ENCODE assay signal across 8 cellular contexts in the genomic region with DNA sequence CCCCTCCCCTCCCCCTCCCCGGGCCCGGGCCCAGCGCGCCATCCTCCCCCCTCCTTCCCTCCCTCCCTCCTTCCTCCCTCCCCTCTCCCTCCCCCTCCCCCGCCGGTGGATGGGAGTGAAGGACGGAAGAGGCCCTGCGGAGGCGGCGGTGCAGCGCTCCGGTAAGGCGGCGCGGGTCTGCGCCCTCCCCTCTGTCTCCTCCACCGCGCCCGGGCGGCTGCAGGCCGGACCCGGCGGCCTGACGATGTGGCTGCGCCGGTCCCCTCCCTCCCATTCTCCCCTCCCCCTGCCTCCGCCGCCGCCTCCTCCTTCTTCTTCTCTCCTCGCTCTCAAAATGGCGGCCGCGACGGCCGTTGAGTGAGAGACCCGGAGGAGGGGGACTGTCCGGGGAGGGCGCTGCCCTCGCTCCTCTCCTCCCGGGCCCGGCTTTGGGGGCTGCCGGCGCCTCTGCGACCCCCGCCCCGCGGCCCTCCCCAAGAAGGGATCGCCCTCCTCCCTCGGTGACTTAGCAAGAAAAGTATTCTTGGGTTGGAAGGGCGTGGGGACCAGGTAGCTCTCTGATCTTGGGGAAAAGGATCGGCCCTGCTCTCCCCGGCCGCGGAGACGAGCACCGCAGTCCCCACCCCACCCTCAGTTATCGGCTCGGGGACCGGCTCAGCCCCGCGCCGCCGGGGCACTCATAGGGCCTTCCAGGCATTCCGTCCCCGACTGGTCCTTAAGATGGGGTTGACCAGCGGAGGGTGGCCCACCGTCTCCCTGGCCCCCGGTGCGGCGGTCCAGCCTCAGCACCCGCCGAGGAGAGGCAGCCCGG. TPM values are rescaled to one million over a fixed set of nuclear protein-coding genes. Genes with fewer than 3 reads are reported as not detected.
DNase-seq lines count a peak whose midpoint lies in the region; ATAC-seq and TF ChIP-seq lines count a peak whose summit lies in the region.

No MANE protein-coding gene starts in this region.

- peak; percentile 81 for DNase-seq in AG20443 (ENCODE audit: low spot score)
- DNase-seq in NK-92 treated with Interleukin-12 subunit alpha and Interleukin-12 subunit beta, amount 100 ng/mL, for 24 hours (lab: John Stamatoyannopoulos, UW) = peak; percentile 54
- DNase-seq in activated CD8-positive, alpha-beta memory T cell treated with anti-CD3 and anti-CD28 coated beads, Interleukin-2, amount 50 U/mL, for 1 hour (ENCODE audit: extremely low read depth) = peak; percentile 40
- DNase-seq in stimulated activated CD8-positive, alpha-beta memory T cell treated with anti-CD3 and anti-CD28 coated beads, Interleukin-15, amount 100 ng/mL, for 4 hours (ENCODE audit: low read depth in 2 of 2) = peak; percentile 57 to 69

- no peaks in the 10 kb centered on the region for H3K27me3 ChIP-seq in endocrine pancreas (ENCODE audit: control insufficient read depth, insufficient read depth, low read length)

- peak overlapping the region; percentile 99 for H3K27ac ChIP-seq in mesodermal cell (ENCODE audit: low read depth, low read length, severe bottlenecking)

- 0% methylated on average over 26 to 43 of the region's 73 CpGs for WGBS in mesodermal cell (ENCODE audit: insufficient coverage in 2 of 2), 2 experiments

- H3K4me1 ChIP-seq in endocrine pancreas (ENCODE audit: control insufficient read depth, insufficient read depth, low read length) = peaks cover 17% of the 10 kb centered on the region
- H3K4me1 ChIP-seq in mesodermal cell (ENCODE audit: control insufficient read depth, insufficient read depth, low read length, poor library complexity, severe bottlenecking) = no peaks in the 10 kb centered on the region

- H3K4me3 ChIP-seq in endocrine pancreas (ENCODE audit: control insufficient read depth, insufficient read depth, low read length) (peak overlapping the region; percentile 98), mesodermal cell (ENCODE audit: extremely low read depth, insufficient read depth, low read length, poor library complexity, severe bottlenecking) (peak overlapping the region; percentile 100)

- H3K36me3 ChIP-seq in endocrine pancreas (ENCODE audit: control insufficient read depth, insufficient read depth, low read length) (no peaks in the 10 kb centered on the region), mesodermal cell (ENCODE audit: control insufficient read depth, insufficient read depth, low read length) (peaks cover 7% of the 10 kb centered on the region)

- H3K9ac ChIP-seq in endocrine pancreas (ENCODE audit: control insufficient read depth, insufficient read depth, low read length) = peak overlapping the region; percentile 44

- H3K9me3 ChIP-seq in endocrine pancreas (ENCODE audit: control insufficient read depth, low read length) (no peaks in the 10 kb centered on the region), mesodermal cell (ENCODE audit: control insufficient read depth, low read length) (no peaks in the 10 kb centered on the region)

- ATAC-seq in HG03378 (IDR thresholded peaks at IDR 0.05; ENCODE audit: unreplicated experiment) = peak; percentile 25

- peak; percentile 10 for TF ChIP-seq POLR2A in GM19099 (IDR thresholded peaks at IDR 0.05; ENCODE audit: extremely low read depth, insufficient read length, low read depth)

RNA-seq across cellular contexts. Expression of a gene that starts 0.6 kb away (rescaled TPM):
- polyA plus RNA-seq in mesodermal cell (2013, experiment 1 of 2) = 198 TPM
- polyA plus RNA-seq in mesodermal cell (2013, experiment 2 of 2) = 202 TPM

Comparison
In these comparisons a context has a peak if more than half of its experiments do, and no peak if none do; other contexts are left out.
1. Peak in every context shown above with its lines: DNase-seq, ATAC-seq, H3K4me3 ChIP-seq and H3K27ac ChIP-seq.